ENCODE assay signal across 15 cellular contexts in genomic region chr22:48057116-48057835, GRCh38.
DNase-seq lines count a peak whose midpoint lies in the region; ATAC-seq and TF ChIP-seq lines count a peak whose summit lies in the region.
"Had no signal": no experiment of that assay in that cellular context is flagged by ENCODE, and none has a peak within 500 bp of the region (broad histone marks: within the 10 kb centered on the region; RNA-seq: fewer than 3 reads in every experiment).

No MANE protein-coding gene starts in this region.

- DNase-seq in activated naive CD4-positive, alpha-beta T cell treated with anti-CD3 and anti-CD28 coated beads, Interleukin-2, amount 10 ng/mL, durations not matched to agents 7 days and 5 days, result no peak
- DNase-seq in endodermal cell, result peak; percentile 31
- DNase-seq in neuronal stem cell (ENCODE audit: low spot score), result no peak
- DNase-seq in endothelial cell (ENCODE audit: low spot score), result no peak
- DNase-seq in KG1 (lab: John Stamatoyannopoulos, UW), result no peak
- DNase-seq: 8988T; CD4-positive, CD25-positive, alpha-beta regulatory T cell; DMS53; GM23248; H7; IMR-90 had no signal

- H3K27me3 Mint-ChIP-seq in activated naive CD4-positive, alpha-beta T cell treated with anti-CD3 and anti-CD28 coated beads, Interleukin-2, amount 50 U/mL, for 24 hours, result no peaks in the 10 kb centered on the region
- H3K27me3 Mint-ChIP-seq in activated naive CD4-positive, alpha-beta T cell treated with anti-CD3 and anti-CD28 coated beads, Interleukin-2, amount 10 ng/mL, durations not matched to agents 7 days and 5 days, result peaks cover 11% of the 10 kb centered on the region
- H3K27me3 Mint-ChIP-seq in endodermal cell (ENCODE audit: insufficient read depth), result peaks cover 7% of the 10 kb centered on the region
- H3K27me3 Mint-ChIP-seq in endothelial cell (ENCODE audit: unreplicated experiment), result peaks cover 8% of the 10 kb centered on the region
- H3K27me3 Mint-ChIP-seq: CD4-positive, CD25-positive, alpha-beta regulatory T cell had no signal

- H2BK12ac ChIP-seq in neuronal stem cell (ENCODE audit: low read length), result no peak overlapping the region

- H2AK5ac ChIP-seq in neuronal stem cell (ENCODE audit: low read depth, low read length), result peak overlapping the region; percentile 27

- H3K4me3 ChIP-seq in endodermal cell (ENCODE audit: low read length), result no peak overlapping the region
- H3K4me3 ChIP-seq in neuronal stem cell (ENCODE audit: low read length in 2 of 2), result no peak overlapping the region
- H3K4me3 ChIP-seq: BLaER1 treated with 17β-estradiol and CSF1 and Interleukin-3, amounts not matched to agents 10 nM and 100 nM; GM12878; GM23248 had no signal

- CTCF ChIA-PET in activated naive CD4-positive, alpha-beta T cell treated with anti-CD3 and anti-CD28 coated beads, Interleukin-2, amount 10 ng/mL, durations not matched to agents 7 days and 5 days (lab: Charles Lee), result no interaction called here

- ATAC-seq in GM21786 (IDR thresholded peaks at IDR 0.05; ENCODE audit: unreplicated experiment), result no peak
- ATAC-seq: GM12878 had no signal

- no peak overlapping the region for H3K4me2 ChIP-seq in neuronal stem cell (ENCODE audit: insufficient read depth, low read length, poor library complexity, severe bottlenecking)
- H3K4me2 ChIP-seq: BLaER1 treated with 17β-estradiol and CSF1 and Interleukin-3, amounts not matched to agents 10 nM and 100 nM had no signal

- no peak overlapping the region for H3K27ac ChIP-seq in endodermal cell (ENCODE audit: low read depth, low read length)
- H3K27ac ChIP-seq in neuronal stem cell (replicated peaks; ENCODE audit: low read length), result no peak overlapping the region
- H3K27ac ChIP-seq: BLaER1 treated with 17β-estradiol and CSF1 and Interleukin-3, amounts not matched to agents 10 nM and 100 nM; GM23248 had no signal

- H3K4me3 Mint-ChIP-seq in activated naive CD4-positive, alpha-beta T cell treated with anti-CD3 and anti-CD28 coated beads, Interleukin-2, amount 50 U/mL, for 24 hours, result no peak overlapping the region
- no peak overlapping the region for H3K4me3 Mint-ChIP-seq in activated naive CD4-positive, alpha-beta T cell treated with anti-CD3 and anti-CD28 coated beads, Interleukin-2, amount 10 ng/mL, durations not matched to agents 7 days and 5 days
- H3K4me3 Mint-ChIP-seq in endodermal cell, result no peak overlapping the region
- H3K4me3 Mint-ChIP-seq in endothelial cell (ENCODE audit: unreplicated experiment), result no peak overlapping the region

- no peak overlapping the region for H4K8ac ChIP-seq in neuronal stem cell (ENCODE audit: low read depth, low read length)

- no peak overlapping the region for H2BK120ac ChIP-seq in neuronal stem cell (ENCODE audit: low read depth, low read length)

- H3K4me1 Mint-ChIP-seq in activated naive CD4-positive, alpha-beta T cell treated with anti-CD3 and anti-CD28 coated beads, Interleukin-2, amount 50 U/mL, for 24 hours, result no peaks in the 10 kb centered on the region
- H3K4me1 Mint-ChIP-seq in activated naive CD4-positive, alpha-beta T cell treated with anti-CD3 and anti-CD28 coated beads, Interleukin-2, amount 10 ng/mL, durations not matched to agents 7 days and 5 days, result no peaks in the 10 kb centered on the region
- no peaks in the 10 kb centered on the region for H3K4me1 Mint-ChIP-seq in endodermal cell
- peaks cover 16% of the 10 kb centered on the region for H3K4me1 Mint-ChIP-seq in endothelial cell (ENCODE audit: unreplicated experiment)
- H3K4me1 Mint-ChIP-seq: CD4-positive, CD25-positive, alpha-beta regulatory T cell had no signal

- peaks cover 7% of the 10 kb centered on the region for H3K9me3 ChIP-seq in endodermal cell (ENCODE audit: control insufficient read depth, low read length)
- peaks cover 0 to under 1% of the 10 kb centered on the region in 2 donors for H3K9me3 ChIP-seq in neuronal stem cell (replicated peaks in 1 of 2; ENCODE audit: control insufficient read depth in 2 of 2, insufficient read depth in 1 of 2, low read depth in 1 of 2, low read length in 2 of 2)
- H3K9me3 ChIP-seq: BLaER1 treated with 17β-estradiol and CSF1 and Interleukin-3, amounts not matched to agents 10 nM and 100 nM had no signal

- H2BK5ac ChIP-seq in neuronal stem cell (ENCODE audit: low read length), result no peak overlapping the region

- no peak overlapping the region for H3K4ac ChIP-seq in neuronal stem cell (ENCODE audit: low read length)

- no peak overlapping the region for H2BK15ac ChIP-seq in neuronal stem cell (ENCODE audit: low read length)

- H3K27me3 ChIP-seq in endodermal cell (ENCODE audit: control insufficient read depth, insufficient read depth, low read length, poor library complexity, severe bottlenecking), result no peaks in the 10 kb centered on the region
- H3K27me3 ChIP-seq in neuronal stem cell (ENCODE audit: control insufficient read depth in 3 of 3, insufficient read depth in 3 of 3, low read depth in 1 of 3, low read length in 3 of 3), result no peaks in the 10 kb centered on the region
- H3K27me3 ChIP-seq: BLaER1 treated with 17β-estradiol and CSF1 and Interleukin-3, amounts not matched to agents 10 nM and 100 nM had no signal

- H3K27ac Mint-ChIP-seq in activated naive CD4-positive, alpha-beta T cell treated with anti-CD3 and anti-CD28 coated beads, Interleukin-2, amount 50 U/mL, for 24 hours, result peak overlapping the region; percentile 44
- H3K27ac Mint-ChIP-seq in activated naive CD4-positive, alpha-beta T cell treated with anti-CD3 and anti-CD28 coated beads, Interleukin-2, amount 10 ng/mL, durations not matched to agents 7 days and 5 days, result no peak overlapping the region
- H3K27ac Mint-ChIP-seq in endodermal cell (no peak overlapping the region), endothelial cell (ENCODE audit: unreplicated experiment) (no peak overlapping the region)
- H3K27ac Mint-ChIP-seq: CD4-positive, CD25-positive, alpha-beta regulatory T cell had no signal

- TF ChIP-seq CTCF in endodermal cell (conservative IDR thresholded peaks at IDR 0.05), result no peak
- no peak for TF ChIP-seq CTCF in endothelial cell (IDR thresholded peaks at IDR 0.05; ENCODE audit: unreplicated experiment)

- H3K18ac ChIP-seq in neuronal stem cell (ENCODE audit: low read length), result no peak overlapping the region

- no peaks in the 10 kb centered on the region for H3K36me3 ChIP-seq in endodermal cell (ENCODE audit: control insufficient read depth, insufficient read depth, low read length)
- peaks cover 0 to under 1% of the 10 kb centered on the region in 2 donors for H3K36me3 ChIP-seq in neuronal stem cell (replicated peaks in 1 of 2; ENCODE audit: control insufficient read depth in 2 of 2, insufficient read depth in 2 of 2, low read length in 2 of 2)
- H3K36me3 ChIP-seq: BLaER1 treated with 17β-estradiol and CSF1 and Interleukin-3, amounts not matched to agents 10 nM and 100 nM had no signal

- no peaks in the 10 kb centered on the region for H3K9me3 Mint-ChIP-seq in activated naive CD4-positive, alpha-beta T cell treated with anti-CD3 and anti-CD28 coated beads, Interleukin-2, amount 50 U/mL, for 24 hours
- H3K9me3 Mint-ChIP-seq in activated naive CD4-positive, alpha-beta T cell treated with anti-CD3 and anti-CD28 coated beads, Interleukin-2, amount 10 ng/mL, durations not matched to agents 7 days and 5 days, result no peaks in the 10 kb centered on the region
- H3K9me3 Mint-ChIP-seq in endodermal cell (peaks cover 12% of the 10 kb centered on the region), endothelial cell (ENCODE audit: unreplicated experiment) (no peaks in the 10 kb centered on the region)

- no peak overlapping the region for H4K91ac ChIP-seq in neuronal stem cell (ENCODE audit: low read depth, low read length, poor library complexity)

- H2AFZ ChIP-seq in neuronal stem cell (ENCODE audit: low read length), result no peak overlapping the region
- H2AFZ ChIP-seq: GM23248 had no signal

- H3K14ac ChIP-seq in neuronal stem cell (ENCODE audit: low read length), result peak overlapping the region; percentile 59

- H3K23ac ChIP-seq in neuronal stem cell (ENCODE audit: low read depth, low read length, poor library complexity), result no peak overlapping the region

- H3K4me1 ChIP-seq in endodermal cell (ENCODE audit: control insufficient read depth, insufficient read depth, low read length), result no peaks in the 10 kb centered on the region
- peaks cover 0 to 2% of the 10 kb centered on the region in 2 donors for H3K4me1 ChIP-seq in neuronal stem cell (ENCODE audit: control insufficient read depth in 2 of 2, insufficient read depth in 1 of 2, low read depth in 1 of 2, low read length in 2 of 2)

- H3K36me3 Mint-ChIP-seq in activated naive CD4-positive, alpha-beta T cell treated with anti-CD3 and anti-CD28 coated beads, Interleukin-2, amount 50 U/mL, for 24 hours, result no peaks in the 10 kb centered on the region
- H3K36me3 Mint-ChIP-seq in activated naive CD4-positive, alpha-beta T cell treated with anti-CD3 and anti-CD28 coated beads, Interleukin-2, amount 10 ng/mL, durations not matched to agents 7 days and 5 days, result no peaks in the 10 kb centered on the region
- H3K36me3 Mint-ChIP-seq in endodermal cell (ENCODE audit: low read depth), result no peaks in the 10 kb centered on the region
- H3K36me3 Mint-ChIP-seq in endothelial cell (ENCODE audit: low read depth, unreplicated experiment), result no peaks in the 10 kb centered on the region
- H3K36me3 Mint-ChIP-seq: CD4-positive, CD25-positive, alpha-beta regulatory T cell had no signal

- WGBS in endodermal cell (ENCODE audit: insufficient coverage in 1 of 2, insufficient read length in 1 of 2), 2 experiments, result 88 to 96% methylated on average over 11 to 22 of the region's 22 CpGs
- no CpG with 5 or more reads among the region's 22 CpGs for WGBS in neuronal stem cell (ENCODE audit: extremely low coverage in 2 of 2, insufficient read length in 2 of 2, insufficient replicate concordance in 1 of 2), 2 donors

- no peaks in the 10 kb centered on the region for H3K79me1 ChIP-seq in neuronal stem cell (ENCODE audit: low read depth, low read length)

- H3K9ac ChIP-seq in endodermal cell (ENCODE audit: extremely low read depth, low read length, poor library complexity, severe bottlenecking) (no peak overlapping the region), neuronal stem cell (ENCODE audit: low read depth, low read length, poor library complexity) (no peak overlapping the region)
- H3K9ac ChIP-seq: BLaER1 treated with 17β-estradiol and CSF1 and Interleukin-3, amounts not matched to agents 10 nM and 100 nM; GM23248 had no signal
